ENCODE assay signal across 1 cellular context in genomic region chr6:162443101-162443500, GRCh38.
TF ChIP-seq lines count a peak whose summit lies in the region.

No MANE protein-coding gene starts in this region.

TF ChIP-seq in HepG2, 621 proteins besides CTCF, POLR2A, EP300 and RAD21 (continued from another document):
- no peak for TF ChIP-seq FOXO4 (CRISPR knock-in tag; conservative IDR thresholded peaks at IDR 0.05)
- no peak for TF ChIP-seq ISL2 (CRISPR knock-in tag; IDR thresholded peaks at IDR 0.05)
- no peak for TF ChIP-seq ZNF501 (CRISPR knock-in tag; IDR thresholded peaks at IDR 0.05)
- TF ChIP-seq ZNF614 (CRISPR knock-in tag; IDR thresholded peaks at IDR 0.05; ENCODE audit: borderline replicate concordance): no peak
- no peak for TF ChIP-seq PBX3 (CRISPR knock-in tag; IDR thresholded peaks at IDR 0.05; ENCODE audit: borderline replicate concordance)
- no peak for TF ChIP-seq ZNF337 (CRISPR knock-in tag; IDR thresholded peaks at IDR 0.05; ENCODE audit: borderline replicate concordance, low read depth)
